In genomic region chr1:89475269-89475668, GRCh38 we compare ENCODE assay signal across 13 cellular contexts.
"Had no signal": no experiment of that assay in that cellular context is flagged by ENCODE, and none has a peak within 500 bp of the region (broad histone marks: within the 10 kb centered on the region; RNA-seq: fewer than 3 reads in every experiment).

No MANE protein-coding gene starts in this region.

- H3K4me3 ChIP-seq: colonic mucosa, coronary artery, dorsolateral prefrontal cortex, esophagus muscularis mucosa, esophagus squamous epithelium, gastrocnemius medialis, gastroesophageal sphincter, heart left ventricle, heart right ventricle had no signal

- H3K4me1 ChIP-seq: colonic mucosa, esophagus muscularis mucosa, esophagus squamous epithelium, foreskin keratinocyte, gastrocnemius medialis, gastroesophageal sphincter, heart left ventricle, heart right ventricle had no signal

- H3K9me3 ChIP-seq: colonic mucosa, esophagus muscularis mucosa, gastrocnemius medialis had no signal

- H3K36me3 ChIP-seq: colonic mucosa, esophagus muscularis mucosa, esophagus squamous epithelium, gastrocnemius medialis, gastroesophageal sphincter, heart left ventricle, heart right ventricle had no signal

- ATAC-seq: effector memory CD8-positive, alpha-beta T cell; esophagus mucosa; foreskin keratinocyte; gastrocnemius medialis; gastroesophageal sphincter; heart left ventricle; heart right ventricle had no signal

- H3K27ac ChIP-seq: colonic mucosa, coronary artery, dorsolateral prefrontal cortex, epithelial cell of prostate, esophagus muscularis mucosa, esophagus squamous epithelium, foreskin keratinocyte, gastrocnemius medialis, gastroesophageal sphincter, heart left ventricle, heart right ventricle had no signal
